In genomic region chr1:180899262-180899661, GRCh38 we compare ENCODE assay signal across 18 cellular contexts. TPM values are rescaled to one million over a fixed set of nuclear protein-coding genes. Genes with fewer than 3 reads are reported as not detected.
"Had no signal": no experiment of that assay in that cellular context is flagged by ENCODE, and none has a peak within 500 bp of the region (broad histone marks: within the 10 kb centered on the region; RNA-seq: fewer than 3 reads in every experiment).

No MANE protein-coding gene starts in this region.

- ATAC-seq: activated CD4-positive, alpha-beta T cell treated with anti-CD3 and anti-CD28 coated beads for 36 hours; activated CD8-positive, alpha-beta T cell treated with anti-CD3 and anti-CD28 coated beads for 36 hours; activated T-cell treated with anti-CD3 and anti-CD28 coated beads, Interleukin-2, amount 50 U/mL, for 4 hours; naive thymus-derived CD8-positive, alpha-beta T cell; WTC11 had no signal

- H3K36me3 Mint-ChIP-seq: WTC11 had no signal

- H3K9me3 Mint-ChIP-seq: activated CD8-positive, alpha-beta T cell treated with anti-CD3 and anti-CD28 coated beads for 36 hours; activated naive CD4-positive, alpha-beta T cell treated with anti-CD3 and anti-CD28 coated beads for 36 hours; activated T-cell treated with anti-CD3 and anti-CD28 coated beads, Interleukin-2, amount 50 U/mL, for 4 hours; WTC11 had no signal

- H3K4me1 Mint-ChIP-seq: activated CD4-positive, alpha-beta T cell treated with anti-CD3 and anti-CD28 coated beads for 36 hours; immature natural killer cell had no signal

- H3K27ac ChIP-seq: brain microvascular endothelial cell, colonic mucosa, neutrophil, spleen, tibial artery, uterus had no signal

- H3K27me3 ChIP-seq: brain microvascular endothelial cell, colonic mucosa, neutrophil, spleen, tibial artery, uterus had no signal

- H3K27ac Mint-ChIP-seq: activated CD4-positive, alpha-beta T cell treated with anti-CD3 and anti-CD28 coated beads for 36 hours; activated CD8-positive, alpha-beta T cell treated with anti-CD3 and anti-CD28 coated beads for 36 hours; activated naive CD4-positive, alpha-beta T cell treated with anti-CD3 and anti-CD28 coated beads for 36 hours; immature natural killer cell had no signal

- H3K4me3 ChIP-seq: colonic mucosa, spleen, tibial artery, uterus had no signal

- H3K27me3 Mint-ChIP-seq: activated CD8-positive, alpha-beta T cell treated with anti-CD3 and anti-CD28 coated beads for 36 hours had no signal

- H3K36me3 ChIP-seq: brain microvascular endothelial cell, colonic mucosa, neutrophil, tibial artery, uterus had no signal

- H3K9me3 ChIP-seq: colonic mucosa, neutrophil, spleen, tibial artery, uterus had no signal

- DNase-seq: activated CD4-positive, alpha-beta T cell treated with anti-CD3 and anti-CD28 coated beads for 36 hours; activated CD8-positive, alpha-beta T cell treated with anti-CD3 and anti-CD28 coated beads for 36 hours; activated naive CD4-positive, alpha-beta T cell treated with anti-CD3 and anti-CD28 coated beads for 36 hours; activated T-cell treated with anti-CD3 and anti-CD28 coated beads, Interleukin-2, amount 50 U/mL, for 4 hours; aorta; brain microvascular endothelial cell; central memory CD4-positive, alpha-beta T cell; colonic mucosa; erythroblast; immature natural killer cell; naive thymus-derived CD8-positive, alpha-beta T cell; spleen; stimulated activated naive CD4-positive, alpha-beta T cell; SW 1271; tibial artery; uterus had no signal

- H3K4me3 Mint-ChIP-seq: activated CD4-positive, alpha-beta T cell treated with anti-CD3 and anti-CD28 coated beads for 36 hours; activated CD8-positive, alpha-beta T cell treated with anti-CD3 and anti-CD28 coated beads for 36 hours; activated naive CD4-positive, alpha-beta T cell treated with anti-CD3 and anti-CD28 coated beads for 36 hours; activated T-cell treated with anti-CD3 and anti-CD28 coated beads, Interleukin-2, amount 50 U/mL, for 4 hours; immature natural killer cell; naive thymus-derived CD8-positive, alpha-beta T cell; WTC11 had no signal

- H3K4me1 ChIP-seq: colonic mucosa, spleen, tibial artery, uterus had no signal

RNA-seq across cellular contexts. Expression of gene KIAA1614, which starts 13.4 kb away (rescaled TPM):
- total RNA-seq: activated naive CD4-positive, alpha-beta T cell treated with anti-CD3 and anti-CD28 coated beads for 36 hours had no signal
- polyA plus RNA-seq: immature natural killer cell had no signal
